25 cellular contexts compared by ENCODE assay signal in the genomic region with DNA sequence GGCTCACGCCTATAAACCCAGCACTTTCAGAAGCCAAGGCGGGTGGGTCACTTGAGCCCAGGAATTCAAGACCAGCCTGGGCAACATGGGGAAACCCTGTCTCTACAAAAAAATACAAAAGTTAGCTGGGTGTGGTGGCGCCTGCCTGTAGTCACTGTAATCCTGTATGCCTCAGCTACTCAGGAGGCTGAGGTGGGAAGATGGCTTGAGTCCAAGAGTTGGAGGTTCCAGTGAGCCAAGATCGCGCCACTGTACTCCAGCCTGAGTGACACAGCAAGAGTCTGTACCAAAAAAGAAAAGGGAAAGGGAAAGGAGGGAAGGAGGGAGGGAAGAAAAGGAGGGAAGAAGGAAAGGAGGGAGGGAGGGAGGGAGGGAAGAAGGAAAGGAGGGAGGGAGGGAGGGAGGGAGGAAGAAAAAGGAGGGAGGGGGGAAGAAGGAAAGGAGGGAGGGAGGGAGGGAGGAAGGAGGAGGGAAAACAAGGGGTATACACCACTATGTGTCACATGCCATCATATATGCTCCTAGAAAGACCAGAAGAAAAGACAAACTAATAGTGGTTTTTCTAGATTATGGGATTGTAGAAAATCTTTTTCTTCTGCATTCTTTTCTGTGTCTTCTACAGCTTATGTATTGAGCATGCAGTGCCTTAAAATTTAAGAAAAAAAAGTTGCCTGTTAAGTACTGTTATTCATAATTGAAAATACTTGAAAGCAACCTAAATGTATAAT.
DNase-seq lines count a peak whose midpoint lies in the region; TF ChIP-seq lines count a peak whose summit lies in the region.
"Had no signal": no experiment of that assay in that cellular context is flagged by ENCODE, and none has a peak within 500 bp of the region (broad histone marks: within the 10 kb centered on the region; RNA-seq: fewer than 3 reads in every experiment).

No MANE protein-coding gene starts in this region.

- H3K9me3 Mint-ChIP-seq in activated naive CD4-positive, alpha-beta T cell treated with anti-CD3 and anti-CD28 coated beads for 36 hours = no peaks in the 10 kb centered on the region
- H3K9me3 Mint-ChIP-seq in T-helper 2 cell treated with Interferon-gamma antibody and Interleukin-4, amounts not matched to agents 5 μg/mL and 100 μg/mL, for 36 hours = no peaks in the 10 kb centered on the region
- H3K9me3 Mint-ChIP-seq: activated CD4-positive, alpha-beta memory T cell treated with anti-CD3 and anti-CD28 coated beads, Interleukin-2, amount 10 ng/mL, durations not matched to agents 7 days and 5 days; HFFc6; IgD-negative memory B cell; natural killer cell; stimulated activated memory B cell treated with anti-CD40 and anti-IgM and Interleukin-4, amounts not matched to agents 10 μg/mL and 1 μg/mL and 100 μg/mL, for 72 hours had no signal

- TF ChIP-seq CTCF in epithelial cell of esophagus (IDR thresholded peaks at IDR 0.05; ENCODE audit: insufficient read depth, low read depth, low read length, missing control alignments) = no peak

- intact Hi-C loops in activated naive CD4-positive, alpha-beta T cell treated with anti-CD3 and anti-CD28 coated beads for 36 hours (cut with micrococcal nuclease) = loop anchor here (5.0 kb wide), 1 partner anchor 237 kb away; no protein-coding TSS in a partner anchor

- no peak overlapping the region for H3K4me3 ChIP-seq in epithelial cell of esophagus (ENCODE audit: low read length)
- H3K4me3 ChIP-seq: lung, mucosa of descending colon, prostate gland had no signal

- CTCF ChIA-PET in activated naive CD4-positive, alpha-beta T cell treated with anti-CD3 and anti-CD28 coated beads for 36 hours (lab: Charles Lee) = no interaction called here

- DNase-seq in A172 (ENCODE audit: low spot score) = peak; percentile 19
- peak; percentile 77 for DNase-seq in Daoy (ENCODE audit: low read depth)
- peak; percentile 6 for DNase-seq in NCI-H446 treated with DMSO at 0.1 percent for 48 hours (lab: John Stamatoyannopoulos, UW)
- DNase-seq in epithelial cell of esophagus (ENCODE audit: low read depth) = peak; percentile 41
- no peak for DNase-seq in activated naive CD4-positive, alpha-beta T cell treated with anti-CD3 and anti-CD28 coated beads for 36 hours
- DNase-seq in T-helper 2 cell treated with Interferon-gamma antibody and Interleukin-4, amounts not matched to agents 5 μg/mL and 100 μg/mL, for 36 hours (ENCODE audit: low spot score) = no peak
- no peak for DNase-seq in mesenteric fat pad (ENCODE audit: low spot score)
- DNase-seq: activated CD4-positive, alpha-beta memory T cell treated with anti-CD3 and anti-CD28 coated beads, Interleukin-2, amount 10 ng/mL, durations not matched to agents 7 days and 5 days; activated CD8-positive, alpha-beta memory T cell treated with anti-CD3 and anti-CD28 coated beads, Interleukin-2, amount 50 U/mL, for 4 hours; activated naive CD4-positive, alpha-beta T cell; C1 segment of cervical spinal cord; HFFc6; kidney glomerular epithelial cell; mucosa of descending colon; natural killer cell; NCI-H1092 treated with DMSO at 0.1 percent for 48 hours; NCI-H2081 treated with DMSO at 0.1 percent for 48 hours; nucleus accumbens; stimulated activated CD4-positive, alpha-beta T cell treated with anti-CD3 and anti-CD28 coated beads, Interleukin-15, amount 100 ng/mL, for 24 hours; T-helper 17 cell had no signal

- peaks cover 36% of the 10 kb centered on the region for H3K4me1 Mint-ChIP-seq in activated naive CD4-positive, alpha-beta T cell treated with anti-CD3 and anti-CD28 coated beads for 36 hours (ENCODE audit: low read depth)
- H3K4me1 Mint-ChIP-seq in T-helper 2 cell treated with Interferon-gamma antibody and Interleukin-4, amounts not matched to agents 5 μg/mL and 100 μg/mL, for 36 hours (ENCODE audit: low read depth) = no peaks in the 10 kb centered on the region

- H3K27ac Mint-ChIP-seq in activated naive CD4-positive, alpha-beta T cell treated with anti-CD3 and anti-CD28 coated beads for 36 hours = no peak overlapping the region
- H3K27ac Mint-ChIP-seq in T-helper 2 cell treated with Interferon-gamma antibody and Interleukin-4, amounts not matched to agents 5 μg/mL and 100 μg/mL, for 36 hours = no peak overlapping the region
- H3K27ac Mint-ChIP-seq: activated CD4-positive, alpha-beta memory T cell treated with anti-CD3 and anti-CD28 coated beads, Interleukin-2, amount 10 ng/mL, durations not matched to agents 7 days and 5 days; HFFc6; IgD-negative memory B cell; natural killer cell; stimulated activated memory B cell treated with anti-CD40 and anti-IgM and Interleukin-4, amounts not matched to agents 10 μg/mL and 1 μg/mL and 100 μg/mL, for 72 hours; T-helper 17 cell; type B pancreatic cell had no signal

- peaks cover 3% of the 10 kb centered on the region for H3K36me3 Mint-ChIP-seq in activated naive CD4-positive, alpha-beta T cell treated with anti-CD3 and anti-CD28 coated beads for 36 hours (ENCODE audit: low read depth)
- H3K36me3 Mint-ChIP-seq in T-helper 2 cell treated with Interferon-gamma antibody and Interleukin-4, amounts not matched to agents 5 μg/mL and 100 μg/mL, for 36 hours (ENCODE audit: low read depth) = no peaks in the 10 kb centered on the region

- H3K27me3 Mint-ChIP-seq in activated naive CD4-positive, alpha-beta T cell treated with anti-CD3 and anti-CD28 coated beads for 36 hours (ENCODE audit: low read depth) = no peaks in the 10 kb centered on the region
- H3K27me3 Mint-ChIP-seq in T-helper 2 cell treated with Interferon-gamma antibody and Interleukin-4, amounts not matched to agents 5 μg/mL and 100 μg/mL, for 36 hours (ENCODE audit: low read depth) = no peaks in the 10 kb centered on the region
- H3K27me3 Mint-ChIP-seq: activated CD4-positive, alpha-beta memory T cell treated with anti-CD3 and anti-CD28 coated beads, Interleukin-2, amount 10 ng/mL, durations not matched to agents 7 days and 5 days; IgD-negative memory B cell; stimulated activated memory B cell treated with anti-CD40 and anti-IgM and Interleukin-4, amounts not matched to agents 10 μg/mL and 1 μg/mL and 100 μg/mL, for 72 hours; T-helper 17 cell had no signal

- H3K4me3 Mint-ChIP-seq in activated naive CD4-positive, alpha-beta T cell treated with anti-CD3 and anti-CD28 coated beads for 36 hours = no peak overlapping the region
- H3K4me3 Mint-ChIP-seq in T-helper 2 cell treated with Interferon-gamma antibody and Interleukin-4, amounts not matched to agents 5 μg/mL and 100 μg/mL, for 36 hours = no peak overlapping the region
- H3K4me3 Mint-ChIP-seq: activated CD4-positive, alpha-beta memory T cell treated with anti-CD3 and anti-CD28 coated beads, Interleukin-2, amount 10 ng/mL, durations not matched to agents 7 days and 5 days; HFFc6; IgD-negative memory B cell; natural killer cell; stimulated activated memory B cell treated with anti-CD40 and anti-IgM and Interleukin-4, amounts not matched to agents 10 μg/mL and 1 μg/mL and 100 μg/mL, for 72 hours; T-helper 17 cell; type B pancreatic cell had no signal

Comparison
In these comparisons a context has a peak if more than half of its experiments do, and no peak if none do; other contexts are left out.
1. DNase-seq: peak in A172 (single experiment), Daoy (single experiment), NCI-H446 treated with DMSO at 0.1 percent for 48 hours (single experiment) and epithelial cell of esophagus (single experiment); none in activated naive CD4-positive, alpha-beta T cell treated with anti-CD3 and anti-CD28 coated beads for 36 hours (single experiment), T-helper 2 cell treated with Interferon-gamma antibody and Interleukin-4, amounts not matched to agents 5 μg/mL and 100 μg/mL, for 36 hours (single experiment) and mesenteric fat pad (single experiment).